ENCODE assay signal across 8 cellular contexts in genomic region chr10:43255644-43256431, GRCh38.
DNase-seq lines count a peak whose midpoint lies in the region; ATAC-seq and TF ChIP-seq lines count a peak whose summit lies in the region.

No MANE protein-coding gene starts in this region.

- no peaks in the 10 kb centered on the region for H3K36me3 ChIP-seq in WERI-Rb-1

- DNase-seq in NCI-H1417 (lab: John Stamatoyannopoulos, UW) (peak; percentile 3 to 22 (median 9)), NCI-H1417 treated with DMSO at 0.1 percent for 48 hours (lab: John Stamatoyannopoulos, UW) (no peak), GM19240 (ENCODE audit: insufficient read length, low spot score) (peak; percentile 51), WERI-Rb-1 (peak; percentile 71), foreskin fibroblast (peak in 1 of 2 donors; percentile 29), retinal pigment epithelial cell (ENCODE audit: low read depth) (no peak)
- DNase-seq in activated CD4-positive, CD25-positive, alpha-beta regulatory T cell (lab: John Stamatoyannopoulos, UW): no peak

- TF ChIP-seq CTCF in WERI-Rb-1 (IDR thresholded peaks at IDR 0.05; ENCODE audit: low read depth, low read length) (peak; percentile 84), foreskin fibroblast (IDR thresholded peaks at IDR 0.05; ENCODE audit: low read depth, low read length) (peak; percentile 42), retinal pigment epithelial cell (conservative IDR thresholded peaks at IDR 0.05; ENCODE audit: low read depth, low read length) (peak; percentile 75)

- H3K27me3 ChIP-seq in WERI-Rb-1 (ENCODE audit: insufficient read depth, low read depth, severe bottlenecking): no peaks in the 10 kb centered on the region

- H3K27ac ChIP-seq in WERI-Rb-1: no peak overlapping the region

- H3K9me3 ChIP-seq in WERI-Rb-1 (ENCODE audit: severe bottlenecking): no peaks in the 10 kb centered on the region

- no peak overlapping the region for H3K4me3 ChIP-seq in WERI-Rb-1 (ENCODE audit: low read depth, low read length)
- no peak overlapping the region for H3K4me3 ChIP-seq in foreskin fibroblast (ENCODE audit: low read depth in 1 of 2, low read length in 2 of 2)
- H3K4me3 ChIP-seq in retinal pigment epithelial cell (ENCODE audit: low read length): no peak overlapping the region

- peak; percentile 47 for ATAC-seq in HG03571 (IDR thresholded peaks at IDR 0.05; ENCODE audit: unreplicated experiment)

Comparison
In these comparisons a context has a peak if more than half of its experiments do, and no peak if none do; other contexts are left out.
1. DNase-seq: peak in NCI-H1417 (3 of 3), GM19240 (single experiment) and WERI-Rb-1 (single experiment); none in NCI-H1417 treated with DMSO at 0.1 percent for 48 hours (single experiment), retinal pigment epithelial cell (single experiment) and activated CD4-positive, CD25-positive, alpha-beta regulatory T cell (0 of 4).
2. Peak in every context shown above with its lines, with median percentiles within 50 percentile points of each other: CTCF ChIP-seq.